In the genomic region with DNA sequence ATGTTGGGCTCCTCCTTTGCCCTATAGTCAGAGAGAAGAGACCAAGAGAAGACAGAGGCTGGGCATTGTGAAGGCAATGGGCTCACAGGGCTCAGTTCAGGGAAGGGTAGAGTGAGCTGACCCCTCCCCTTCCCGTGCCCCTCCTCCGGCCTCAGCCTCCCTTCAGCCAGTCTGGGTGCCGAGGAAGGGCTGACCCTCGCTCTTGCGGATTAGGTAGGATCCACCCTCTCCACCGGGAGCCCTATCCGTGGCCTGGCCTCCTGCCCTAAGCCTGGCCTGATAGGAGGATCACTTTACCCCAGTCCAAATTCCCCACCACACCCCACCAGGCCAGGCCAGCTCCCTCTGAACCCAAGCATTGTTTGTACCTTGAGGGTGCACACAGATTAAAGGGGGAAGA, we compare ENCODE assay signal across 13 cellular contexts. TPM values are rescaled to one million over a fixed set of nuclear protein-coding genes. Genes with fewer than 3 reads are reported as not detected.
DNase-seq lines count a peak whose midpoint lies in the region; ATAC-seq and TF ChIP-seq lines count a peak whose summit lies in the region.
"Had no signal": no experiment of that assay in that cellular context is flagged by ENCODE, and none has a peak within 500 bp of the region (broad histone marks: within the 10 kb centered on the region; RNA-seq: fewer than 3 reads in every experiment).

No MANE protein-coding gene starts in this region.

- no peaks in the 10 kb centered on the region for H3K9me3 ChIP-seq in CD4-positive, alpha-beta T cell (ENCODE audit: control insufficient read depth, low read length)
- H3K9me3 ChIP-seq in HUES64 (ENCODE audit: insufficient read depth, low read depth, low read length) = no peaks in the 10 kb centered on the region
- H3K9me3 ChIP-seq: left lung had no signal

- no peaks in the 10 kb centered on the region for H3K9me3 Mint-ChIP-seq in CD4-positive, alpha-beta T cell
- H3K9me3 Mint-ChIP-seq in brain = peaks cover 0 to 2% (median 0%) of the 10 kb centered on the region in 5 experiments
- no peaks in the 10 kb centered on the region for H3K9me3 Mint-ChIP-seq in nephron

- no peaks in the 10 kb centered on the region for H3K27me3 ChIP-seq in CD4-positive, alpha-beta T cell (ENCODE audit: control insufficient read depth, insufficient read depth, low read length)
- no peaks in the 10 kb centered on the region for H3K27me3 ChIP-seq in HUES64 (ENCODE audit: insufficient read depth, low read length)
- H3K27me3 ChIP-seq: left lung had no signal

- WGBS in HUES64 = 33% methylated on average over 7 of the region's 7 CpGs

- no peaks in the 10 kb centered on the region for H3K27me3 Mint-ChIP-seq in CD4-positive, alpha-beta T cell
- peaks cover 7% of the 10 kb centered on the region for H3K27me3 Mint-ChIP-seq in brain
- no peaks in the 10 kb centered on the region for H3K27me3 Mint-ChIP-seq in nephron (ENCODE audit: low read depth)

- peak overlapping the region; percentile 51; the same call in 1 of the 2 replicates for H3K9ac ChIP-seq in HUES64 (ENCODE audit: low read depth, low read length)

- intact Hi-C loops in CD4-positive, alpha-beta T cell (cut with DNase I, micrococcal nuclease) = no loop called here
- intact Hi-C loops in posterior vena cava (cut with DNase I) = loop anchor here in 1 of 2 donors (10.0 kb wide), 1 partner anchor 56 kb away; a partner anchor contains a TSS

- CTCF ChIA-PET in CD4-positive, alpha-beta T cell (lab: Charles Lee) = interaction anchor here (0.7 to 4.7 kb wide), 2 partner anchors 43 to 56 kb away, joined by 3 to 56 read pairs; a partner anchor contains a TSS

- no peak for DNase-seq in CD4-positive, alpha-beta T cell
- no peak for DNase-seq in posterior vena cava (ENCODE audit: low spot score)
- DNase-seq in RKO (ENCODE audit: low spot score) = no peak
- no peak for DNase-seq in activated CD8-positive, alpha-beta memory T cell treated with anti-CD3 and anti-CD28 coated beads, Interleukin-2, amount 50 U/mL, for 48 hours
- DNase-seq: activated naive CD4-positive, alpha-beta T cell treated with Interleukin-2 at 50 U/mL for 16 hours; effector memory CD4-positive, alpha-beta T cell; hypothalamus; left lung; PC-3 had no signal

- POLR2A ChIA-PET in CD4-positive, alpha-beta T cell (lab: Charles Lee) = interaction anchor here (4.5 kb wide), 1 partner anchor 42 kb away, joined by 35 read pairs; a partner anchor contains a TSS

- H3K4me3 Mint-ChIP-seq in CD4-positive, alpha-beta T cell = peak overlapping the region; percentile 88
- peak overlapping the region in 4 of 5 experiments; percentile 70 to 91 (median 83) for H3K4me3 Mint-ChIP-seq in brain
- H3K4me3 Mint-ChIP-seq in nephron = peak overlapping the region; percentile 88 to 93 (median 89)

- ATAC-seq in CD4-positive, alpha-beta T cell (ENCODE audit: poor library complexity) = no peak
- ATAC-seq: activated CD4-positive, CD25-positive, alpha-beta regulatory T cell treated with anti-CD3 and anti-CD28 coated beads, Interleukin-2, amount 50 U/mL, for 24 hours; left lung; PC-3 had no signal

- H3K36me3 ChIP-seq in HUES64 (ENCODE audit: insufficient read depth, low read length) = peaks cover 13% of the 10 kb centered on the region

- H3K36me3 Mint-ChIP-seq in CD4-positive, alpha-beta T cell (ENCODE audit: low read depth) = peaks cover 5% of the 10 kb centered on the region
- H3K36me3 Mint-ChIP-seq in brain = peaks cover 4% of the 10 kb centered on the region
- H3K36me3 Mint-ChIP-seq in nephron (ENCODE audit: low read depth) = peaks cover under 1% of the 10 kb centered on the region

- H3K4me1 Mint-ChIP-seq in CD4-positive, alpha-beta T cell (ENCODE audit: low read depth) = peaks cover 38% of the 10 kb centered on the region
- H3K4me1 Mint-ChIP-seq in brain (peaks cover 50% of the 10 kb centered on the region), nephron (peaks cover 22% of the 10 kb centered on the region)

- TF ChIP-seq CTCF in CD4-positive, alpha-beta T cell (IDR thresholded peaks at IDR 0.05) = no peak
- TF ChIP-seq CTCF in brain (conservative IDR thresholded peaks at IDR 0.05) (no peak), nephron (IDR thresholded peaks at IDR 0.05; ENCODE audit: unreplicated experiment in 3 of 3) (no peak)

- H3K27ac Mint-ChIP-seq in CD4-positive, alpha-beta T cell = peak overlapping the region; percentile 36
- peak overlapping the region in 2 of 5 experiments; percentile 93 to 95 for H3K27ac Mint-ChIP-seq in brain
- H3K27ac Mint-ChIP-seq in nephron = no peak overlapping the region

- no peak overlapping the region for H3K27ac ChIP-seq in CD4-positive, alpha-beta T cell (ENCODE audit: low read depth, low read length)
- peak overlapping the region; percentile 96 for H3K27ac ChIP-seq in HUES64 (ENCODE audit: low read depth, low read length)

- H3K4me1 ChIP-seq in HUES64 (ENCODE audit: insufficient read depth, low read length) = peaks cover 34% of the 10 kb centered on the region

- H3K4me3 ChIP-seq in HUES64 (ENCODE audit: low read length) = peak overlapping the region; percentile 93; the same call in 1 of the 2 replicates

RNA-seq across cellular contexts. Expression of a gene that starts 1.8 kb away (rescaled TPM):
- 10 to 100 TPM; 17.1 to 21.0 TPM for total RNA-seq in CD4-positive, alpha-beta T cell
- 353 TPM for polyA plus RNA-seq in HUES64 (2013, experiment 1 of 2)
- 328 TPM for polyA plus RNA-seq in HUES64 (2013, experiment 2 of 2)
- polyA plus RNA-seq in brain (ENCODE audit: insufficient read depth, low read depth, low replicate concordance) = 334 TPM
- 100 to 1,000 TPM; 102 to 190 TPM for total RNA-seq in posterior vena cava

RNA-seq across cellular contexts. Expression of a gene that starts 2.8 kb away (rescaled TPM):
- 1 to 10 TPM; 2.5 to 2.7 TPM for total RNA-seq in CD4-positive, alpha-beta T cell
- polyA plus RNA-seq in HUES64 (2013, experiment 1 of 2) = 44.7 TPM
- 41.8 TPM for polyA plus RNA-seq in HUES64 (2013, experiment 2 of 2)
- polyA plus RNA-seq in brain (ENCODE audit: insufficient read depth, low read depth, low replicate concordance) = 8.6 TPM
- total RNA-seq in posterior vena cava = 10 to 100 TPM; 26.1 to 28.3 TPM

RNA-seq across cellular contexts. Expression of a gene that starts 7.7 kb away (rescaled TPM):
- total RNA-seq in CD4-positive, alpha-beta T cell = 10 to 100 TPM; 11.2 to 14.6 TPM
- 59.7 TPM for polyA plus RNA-seq in HUES64 (2013, experiment 1 of 2)
- 70.2 TPM for polyA plus RNA-seq in HUES64 (2013, experiment 2 of 2)
- polyA plus RNA-seq in brain (ENCODE audit: insufficient read depth, low read depth, low replicate concordance) = 247 TPM
- 10 to 100 TPM; 50.6 to 56.7 TPM for total RNA-seq in posterior vena cava

RNA-seq across cellular contexts. Expression of a gene that starts 14.2 kb away (rescaled TPM):
- total RNA-seq in CD4-positive, alpha-beta T cell = 10 to 100 TPM; 39.7 to 48.7 TPM
- 27.9 TPM for polyA plus RNA-seq in HUES64 (2013, experiment 1 of 2)
- 35.6 TPM for polyA plus RNA-seq in HUES64 (2013, experiment 2 of 2)
- polyA plus RNA-seq in brain (ENCODE audit: insufficient read depth, low read depth, low replicate concordance) = 232 TPM
- total RNA-seq in posterior vena cava = 100 to 1,000 TPM; 163 to 190 TPM

RNA-seq across cellular contexts. Expression of a gene that starts 18.2 kb away (rescaled TPM):
- total RNA-seq in CD4-positive, alpha-beta T cell = 10 to 100 TPM; 35.9 to 37.9 TPM
- 14.8 TPM for polyA plus RNA-seq in HUES64 (2013, experiment 1 of 2)
- polyA plus RNA-seq in HUES64 (2013, experiment 2 of 2) = 23.0 TPM
- polyA plus RNA-seq in brain (ENCODE audit: insufficient read depth, low read depth, low replicate concordance) = 204 TPM
- 10 to 100 TPM; 16.1 to 21.3 TPM for total RNA-seq in posterior vena cava

Comparison
In these comparisons a context has a peak if more than half of its experiments do, and no peak if none do; other contexts are left out.
1. RNA of a gene that starts 1.8 kb away (total RNA-seq): 102 to 190 TPM in posterior vena cava; 17.1 to 21.0 TPM in CD4-positive, alpha-beta T cell; every median in the first group is over 4 times any median in the second.
2. RNA of a gene that starts 2.8 kb away (total RNA-seq): 26.1 to 28.3 TPM in posterior vena cava; 2.5 to 2.7 TPM in CD4-positive, alpha-beta T cell; every median in the first group is over 4 times any median in the second.
3. Peak in every context shown above with its lines, with median percentiles within 50 percentile points of each other: H3K4me3 Mint-ChIP-seq.